In the genomic region with DNA sequence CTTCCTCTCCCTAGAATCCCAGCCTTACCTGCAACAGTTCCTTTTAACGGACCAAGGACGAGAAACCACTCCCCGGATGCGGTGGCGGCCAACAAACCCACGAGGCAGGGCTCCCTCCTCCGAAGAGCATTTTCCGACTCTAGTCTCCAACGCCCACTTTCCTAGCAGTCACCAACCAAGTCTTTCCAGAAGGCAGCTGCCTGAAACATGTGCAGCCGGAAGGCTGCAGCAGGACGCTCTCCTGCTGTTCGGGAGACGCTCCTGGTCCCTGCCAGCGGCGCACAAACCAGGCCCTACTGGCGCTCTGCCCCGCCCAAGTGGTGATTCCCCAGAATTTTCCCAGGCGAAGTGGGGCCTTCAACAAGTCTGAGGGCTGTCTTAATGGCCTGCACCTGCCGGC, we compare ENCODE assay signal across 15 cellular contexts. TPM values are rescaled to one million over a fixed set of nuclear protein-coding genes. Genes with fewer than 3 reads are reported as not detected.
A peak's percentile ranks its signal among the peaks of the same experiment; 100 is the strongest.
DNase-seq lines count a peak whose midpoint lies in the region; ATAC-seq and TF ChIP-seq lines count a peak whose summit lies in the region.
"Had no signal": no experiment of that assay in that cellular context is flagged by ENCODE, and none has a peak within 500 bp of the region (broad histone marks: within the 10 kb centered on the region; RNA-seq: fewer than 3 reads in every experiment).

No MANE protein-coding gene starts in this region.

- H3K9me3 Mint-ChIP-seq in activated CD8-positive, alpha-beta memory T cell treated with anti-CD3 and anti-CD28 coated beads, Interleukin-2, amount 10 ng/mL, durations not matched to agents 7 days and 5 days (ENCODE audit: low read depth) = peaks cover 6% of the 10 kb centered on the region

- H3F3A ChIP-seq in smooth muscle cell (ENCODE audit: low read depth) = no peaks in the 10 kb centered on the region

- DNase-seq in activated CD8-positive, alpha-beta memory T cell treated with anti-CD3 and anti-CD28 coated beads, Interleukin-2, amount 10 ng/mL, durations not matched to agents 7 days and 5 days = no peak
- no peak for DNase-seq in activated CD8-positive, alpha-beta memory T cell treated with anti-CD3 and anti-CD28 coated beads, Interleukin-2, amount 50 U/mL, for 4 hours
- DNase-seq in dermis blood vessel endothelial cell = peak; percentile 19
- DNase-seq in left kidney (ENCODE audit: low read depth, low spot score) = peak; percentile 40
- no peak for DNase-seq in smooth muscle cell (lab: John Stamatoyannopoulos, UW; ENCODE audit: unreplicated experiment)
- DNase-seq in central memory CD4-positive, alpha-beta T cell = no peak
- DNase-seq: activated CD4-positive, CD25-positive, alpha-beta regulatory T cell treated with anti-CD3 and anti-CD28 coated beads, Interleukin-2, amount 50 U/mL, for 72 hours; activated gamma-delta T cell treated with Interleukin-2 at 50 U/mL for 16 hours; DND-41; naive thymus-derived CD8-positive, alpha-beta T cell; SHP77 treated with DMSO at 0.1 percent for 48 hours had no signal

- peak overlapping the region; percentile 27 for H3K27ac Mint-ChIP-seq in activated CD8-positive, alpha-beta memory T cell treated with anti-CD3 and anti-CD28 coated beads, Interleukin-2, amount 10 ng/mL, durations not matched to agents 7 days and 5 days
- H3K27ac Mint-ChIP-seq: stimulated activated effector memory CD8-positive, alpha-beta T cell treated with anti-CD3 and anti-CD28 coated beads, Interleukin-12 subunit alpha, Interleukin-12 subunit beta, amount 100 ng/mL, for 72 hours had no signal

- H3K27ac ChIP-seq in subcutaneous abdominal adipose tissue (ENCODE audit: low read depth, low read length) (no peak overlapping the region), smooth muscle cell (ENCODE audit: low read depth) (no peak overlapping the region)

- no peaks in the 10 kb centered on the region for H3K79me2 ChIP-seq in smooth muscle cell (ENCODE audit: low read depth)

- H3K4me3 Mint-ChIP-seq in activated CD8-positive, alpha-beta memory T cell treated with anti-CD3 and anti-CD28 coated beads, Interleukin-2, amount 10 ng/mL, durations not matched to agents 7 days and 5 days = no peak overlapping the region
- H3K4me3 Mint-ChIP-seq: stimulated activated effector memory CD8-positive, alpha-beta T cell treated with anti-CD3 and anti-CD28 coated beads, Interleukin-12 subunit alpha, Interleukin-12 subunit beta, amount 100 ng/mL, for 72 hours had no signal

- H2AFZ ChIP-seq in smooth muscle cell (ENCODE audit: low read depth) = no peak overlapping the region

- H3K4me1 Mint-ChIP-seq in activated CD8-positive, alpha-beta memory T cell treated with anti-CD3 and anti-CD28 coated beads, Interleukin-2, amount 10 ng/mL, durations not matched to agents 7 days and 5 days = peaks cover 3% of the 10 kb centered on the region

- H3K4me1 ChIP-seq in subcutaneous abdominal adipose tissue (ENCODE audit: control insufficient read depth in 5 of 5, insufficient read depth in 5 of 5, low read length in 5 of 5) (peaks cover 0 to 8% (median 7%) of the 10 kb centered on the region in 5 donors), smooth muscle cell (ENCODE audit: low read depth) (no peaks in the 10 kb centered on the region)

- H3K9ac ChIP-seq in subcutaneous abdominal adipose tissue (ENCODE audit: low read length in 5 of 5) = no peak overlapping the region
- no peak overlapping the region for H3K9ac ChIP-seq in smooth muscle cell (ENCODE audit: low read depth)

- no peak for TF ChIP-seq CTCF in smooth muscle cell (IDR thresholded peaks at IDR 0.05; ENCODE audit: borderline replicate concordance, insufficient read depth, poor library complexity, severe bottlenecking)

- H3K4me3 ChIP-seq in subcutaneous abdominal adipose tissue (ENCODE audit: low read depth in 1 of 5, low read length in 5 of 5) (peak overlapping the region in 3 of 5 donors; percentile 10 to 45 (median 17)), smooth muscle cell (no peak overlapping the region)

- peaks cover 18% of the 10 kb centered on the region for H3K36me3 Mint-ChIP-seq in activated CD8-positive, alpha-beta memory T cell treated with anti-CD3 and anti-CD28 coated beads, Interleukin-2, amount 10 ng/mL, durations not matched to agents 7 days and 5 days
- H3K36me3 Mint-ChIP-seq: stimulated activated effector memory CD8-positive, alpha-beta T cell treated with anti-CD3 and anti-CD28 coated beads, Interleukin-12 subunit alpha, Interleukin-12 subunit beta, amount 100 ng/mL, for 72 hours had no signal

- no peak for ATAC-seq in activated CD8-positive, alpha-beta memory T cell treated with anti-CD3 and anti-CD28 coated beads, Interleukin-2, amount 10 ng/mL, durations not matched to agents 7 days and 5 days
- ATAC-seq in HG03045 (IDR thresholded peaks at IDR 0.05; ENCODE audit: unreplicated experiment) = no peak
- ATAC-seq: naive thymus-derived CD8-positive, alpha-beta T cell; stimulated activated effector memory CD8-positive, alpha-beta T cell treated with anti-CD3 and anti-CD28 coated beads, Interleukin-12 subunit alpha, Interleukin-12 subunit beta, amount 100 ng/mL, for 72 hours had no signal

- H3K27me3 Mint-ChIP-seq in activated CD8-positive, alpha-beta memory T cell treated with anti-CD3 and anti-CD28 coated beads, Interleukin-2, amount 10 ng/mL, durations not matched to agents 7 days and 5 days = no peaks in the 10 kb centered on the region
- H3K27me3 Mint-ChIP-seq: naive thymus-derived CD8-positive, alpha-beta T cell had no signal

- no peaks in the 10 kb centered on the region for H3K9me3 ChIP-seq in subcutaneous abdominal adipose tissue (ENCODE audit: control insufficient read depth in 5 of 5, low read length in 5 of 5)
- H3K9me3 ChIP-seq in smooth muscle cell (replicated peaks; ENCODE audit: low read depth) = no peaks in the 10 kb centered on the region

- H3K4me2 ChIP-seq in smooth muscle cell = no peak overlapping the region

- CTCF ChIA-PET in activated CD8-positive, alpha-beta memory T cell treated with anti-CD3 and anti-CD28 coated beads, Interleukin-2, amount 10 ng/mL, durations not matched to agents 7 days and 5 days (lab: Charles Lee) = no interaction called here

- 93% methylated on average over 19 of the region's 19 CpGs for WGBS in smooth muscle cell (ENCODE audit: low lambda C conversion rate)

- H3K27me3 ChIP-seq in subcutaneous abdominal adipose tissue (ENCODE audit: control insufficient read depth in 5 of 5, insufficient read depth in 4 of 5, low read length in 5 of 5) (no peaks in the 10 kb centered on the region), smooth muscle cell (ENCODE audit: low read depth) (no peaks in the 10 kb centered on the region)

- H3K36me3 ChIP-seq in subcutaneous abdominal adipose tissue (ENCODE audit: control insufficient read depth in 5 of 5, insufficient read depth in 5 of 5, low read length in 5 of 5) = peaks cover 0 to 14% (median 3%) of the 10 kb centered on the region in 5 donors
- no peaks in the 10 kb centered on the region for H3K36me3 ChIP-seq in smooth muscle cell (ENCODE audit: low read depth)

- H4K20me1 ChIP-seq in smooth muscle cell (ENCODE audit: low read depth) = no peaks in the 10 kb centered on the region

RNA-seq across cellular contexts. Expression of a gene that starts 21.1 kb away (rescaled TPM):
- total RNA-seq in activated CD8-positive, alpha-beta memory T cell treated with anti-CD3 and anti-CD28 coated beads, Interleukin-2, amount 10 ng/mL, durations not matched to agents 7 days and 5 days = under 1 TPM; 0.16 to 0.53 TPM
- 0.37 and 1.5 TPM in 2 replicates for total RNA-seq in dermis blood vessel endothelial cell
- 1.1 and 2.6 TPM in 2 replicates for total RNA-seq in smooth muscle cell
- not detected in 2 replicates for polyA plus RNA-seq in smooth muscle cell
- total RNA-seq: M059J had no signal
- polyA plus RNA-seq: naive thymus-derived CD8-positive, alpha-beta T cell had no signal

RNA-seq across cellular contexts. Expression of a gene that starts 44.6 kb away (rescaled TPM):
- total RNA-seq in activated CD8-positive, alpha-beta memory T cell treated with anti-CD3 and anti-CD28 coated beads, Interleukin-2, amount 10 ng/mL, durations not matched to agents 7 days and 5 days = 10 to 100 TPM; 42.7 to 51.8 TPM
- 32.8 and 35.8 TPM in 2 replicates for total RNA-seq in dermis blood vessel endothelial cell
- total RNA-seq in smooth muscle cell = 40.9 and 58.2 TPM in 2 replicates
- 45.0 and 45.6 TPM in 2 replicates for polyA plus RNA-seq in smooth muscle cell

Comparison
In these comparisons a context has a peak if more than half of its experiments do, and no peak if none do; other contexts are left out.
1. DNase-seq: peak in dermis blood vessel endothelial cell (single experiment) and left kidney (single experiment); none in activated CD8-positive, alpha-beta memory T cell treated with anti-CD3 and anti-CD28 coated beads, Interleukin-2, amount 10 ng/mL, durations not matched to agents 7 days and 5 days (single experiment), activated CD8-positive, alpha-beta memory T cell treated with anti-CD3 and anti-CD28 coated beads, Interleukin-2, amount 50 U/mL, for 4 hours (single experiment), smooth muscle cell (single experiment) and central memory CD4-positive, alpha-beta T cell (single experiment).